1 cellular context compared by ENCODE assay signal in genomic region chr1:182795563-182796228, GRCh38.
TF ChIP-seq lines count a peak whose summit lies in the region.

No MANE protein-coding gene starts in this region.

TF ChIP-seq in K562, 482 proteins besides CTCF, POLR2A, EP300 and RAD21 (continued from another document and continues in another):
- TF ChIP-seq, protein P1, sequence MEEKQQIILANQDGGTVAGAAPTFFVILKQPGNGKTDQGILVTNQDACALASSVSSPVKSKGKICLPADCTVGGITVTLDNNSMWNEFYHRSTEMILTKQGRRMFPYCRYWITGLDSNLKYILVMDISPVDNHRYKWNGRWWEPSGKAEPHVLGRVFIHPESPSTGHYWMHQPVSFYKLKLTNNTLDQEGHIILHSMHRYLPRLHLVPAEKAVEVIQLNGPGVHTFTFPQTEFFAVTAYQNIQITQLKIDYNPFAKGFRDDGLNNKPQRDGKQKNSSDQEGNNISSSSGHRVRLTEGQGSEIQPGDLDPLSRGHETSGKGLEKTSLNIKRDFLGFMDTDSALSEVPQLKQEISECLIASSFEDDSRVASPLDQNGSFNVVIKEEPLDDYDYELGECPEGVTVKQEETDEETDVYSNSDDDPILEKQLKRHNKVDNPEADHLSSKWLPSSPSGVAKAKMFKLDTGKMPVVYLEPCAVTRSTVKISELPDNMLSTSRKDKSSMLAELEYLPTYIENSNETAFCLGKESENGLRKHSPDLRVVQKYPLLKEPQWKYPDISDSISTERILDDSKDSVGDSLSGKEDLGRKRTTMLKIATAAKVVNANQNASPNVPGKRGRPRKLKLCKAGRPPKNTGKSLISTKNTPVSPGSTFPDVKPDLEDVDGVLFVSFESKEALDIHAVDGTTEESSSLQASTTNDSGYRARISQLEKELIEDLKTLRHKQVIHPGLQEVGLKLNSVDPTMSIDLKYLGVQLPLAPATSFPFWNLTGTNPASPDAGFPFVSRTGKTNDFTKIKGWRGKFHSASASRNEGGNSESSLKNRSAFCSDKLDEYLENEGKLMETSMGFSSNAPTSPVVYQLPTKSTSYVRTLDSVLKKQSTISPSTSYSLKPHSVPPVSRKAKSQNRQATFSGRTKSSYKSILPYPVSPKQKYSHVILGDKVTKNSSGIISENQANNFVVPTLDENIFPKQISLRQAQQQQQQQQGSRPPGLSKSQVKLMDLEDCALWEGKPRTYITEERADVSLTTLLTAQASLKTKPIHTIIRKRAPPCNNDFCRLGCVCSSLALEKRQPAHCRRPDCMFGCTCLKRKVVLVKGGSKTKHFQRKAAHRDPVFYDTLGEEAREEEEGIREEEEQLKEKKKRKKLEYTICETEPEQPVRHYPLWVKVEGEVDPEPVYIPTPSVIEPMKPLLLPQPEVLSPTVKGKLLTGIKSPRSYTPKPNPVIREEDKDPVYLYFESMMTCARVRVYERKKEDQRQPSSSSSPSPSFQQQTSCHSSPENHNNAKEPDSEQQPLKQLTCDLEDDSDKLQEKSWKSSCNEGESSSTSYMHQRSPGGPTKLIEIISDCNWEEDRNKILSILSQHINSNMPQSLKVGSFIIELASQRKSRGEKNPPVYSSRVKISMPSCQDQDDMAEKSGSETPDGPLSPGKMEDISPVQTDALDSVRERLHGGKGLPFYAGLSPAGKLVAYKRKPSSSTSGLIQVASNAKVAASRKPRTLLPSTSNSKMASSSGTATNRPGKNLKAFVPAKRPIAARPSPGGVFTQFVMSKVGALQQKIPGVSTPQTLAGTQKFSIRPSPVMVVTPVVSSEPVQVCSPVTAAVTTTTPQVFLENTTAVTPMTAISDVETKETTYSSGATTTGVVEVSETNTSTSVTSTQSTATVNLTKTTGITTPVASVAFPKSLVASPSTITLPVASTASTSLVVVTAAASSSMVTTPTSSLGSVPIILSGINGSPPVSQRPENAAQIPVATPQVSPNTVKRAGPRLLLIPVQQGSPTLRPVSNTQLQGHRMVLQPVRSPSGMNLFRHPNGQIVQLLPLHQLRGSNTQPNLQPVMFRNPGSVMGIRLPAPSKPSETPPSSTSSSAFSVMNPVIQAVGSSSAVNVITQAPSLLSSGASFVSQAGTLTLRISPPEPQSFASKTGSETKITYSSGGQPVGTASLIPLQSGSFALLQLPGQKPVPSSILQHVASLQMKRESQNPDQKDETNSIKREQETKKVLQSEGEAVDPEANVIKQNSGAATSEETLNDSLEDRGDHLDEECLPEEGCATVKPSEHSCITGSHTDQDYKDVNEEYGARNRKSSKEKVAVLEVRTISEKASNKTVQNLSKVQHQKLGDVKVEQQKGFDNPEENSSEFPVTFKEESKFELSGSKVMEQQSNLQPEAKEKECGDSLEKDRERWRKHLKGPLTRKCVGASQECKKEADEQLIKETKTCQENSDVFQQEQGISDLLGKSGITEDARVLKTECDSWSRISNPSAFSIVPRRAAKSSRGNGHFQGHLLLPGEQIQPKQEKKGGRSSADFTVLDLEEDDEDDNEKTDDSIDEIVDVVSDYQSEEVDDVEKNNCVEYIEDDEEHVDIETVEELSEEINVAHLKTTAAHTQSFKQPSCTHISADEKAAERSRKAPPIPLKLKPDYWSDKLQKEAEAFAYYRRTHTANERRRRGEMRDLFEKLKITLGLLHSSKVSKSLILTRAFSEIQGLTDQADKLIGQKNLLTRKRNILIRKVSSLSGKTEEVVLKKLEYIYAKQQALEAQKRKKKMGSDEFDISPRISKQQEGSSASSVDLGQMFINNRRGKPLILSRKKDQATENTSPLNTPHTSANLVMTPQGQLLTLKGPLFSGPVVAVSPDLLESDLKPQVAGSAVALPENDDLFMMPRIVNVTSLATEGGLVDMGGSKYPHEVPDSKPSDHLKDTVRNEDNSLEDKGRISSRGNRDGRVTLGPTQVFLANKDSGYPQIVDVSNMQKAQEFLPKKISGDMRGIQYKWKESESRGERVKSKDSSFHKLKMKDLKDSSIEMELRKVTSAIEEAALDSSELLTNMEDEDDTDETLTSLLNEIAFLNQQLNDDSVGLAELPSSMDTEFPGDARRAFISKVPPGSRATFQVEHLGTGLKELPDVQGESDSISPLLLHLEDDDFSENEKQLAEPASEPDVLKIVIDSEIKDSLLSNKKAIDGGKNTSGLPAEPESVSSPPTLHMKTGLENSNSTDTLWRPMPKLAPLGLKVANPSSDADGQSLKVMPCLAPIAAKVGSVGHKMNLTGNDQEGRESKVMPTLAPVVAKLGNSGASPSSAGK (IDR thresholded peaks at IDR 0.05): peak; percentile 43; the same call in 1 of the 2 replicates
- TF ChIP-seq ZNF124 (CRISPR knock-in tag; IDR thresholded peaks at IDR 0.05) (no peak), ZNF134 (CRISPR knock-in tag; conservative IDR thresholded peaks at IDR 0.05) (no peak), TAL1 (IDR thresholded peaks at IDR 0.05) (peak; percentile 36), CHD1 (IDR thresholded peaks at IDR 0.05; ENCODE audit: low read length) (no peak), PRPF4 (IDR thresholded peaks at IDR 0.05; ENCODE audit: insufficient read depth, low read depth, low read length, poor library complexity, severe bottlenecking) (no peak), STAG1 (CRISPR knock-in tag; IDR thresholded peaks at IDR 0.05; ENCODE audit: borderline replicate concordance) (no peak), CBX2 (IDR thresholded peaks at IDR 0.05; ENCODE audit: insufficient read depth, low read length, poor library complexity, severe bottlenecking) (no peak), DIDO1 (tag; IDR thresholded peaks at IDR 0.05; ENCODE audit: low read depth) (no peak), E4F1 (CRISPR knock-in tag; IDR thresholded peaks at IDR 0.05; ENCODE audit: borderline replicate concordance) (no peak), FOXK1 (CRISPR knock-in tag; IDR thresholded peaks at IDR 0.05; ENCODE audit: borderline replicate concordance) (no peak), BMI1 (IDR thresholded peaks at IDR 0.05; ENCODE audit: low read length) (no peak), BACH1 (tag; IDR thresholded peaks at IDR 0.05) (peak; percentile 87), ETV6 (IDR thresholded peaks at IDR 0.05; ENCODE audit: borderline replicate concordance in 1 of 2, low read depth in 2 of 2, low read length in 1 of 2) (peak in 1 of 2 experiments; percentile 55; a peak in 2 of 4 replicates), ETV6 (CRISPR knock-in tag; IDR thresholded peaks at IDR 0.05; ENCODE audit: borderline replicate concordance) (no peak), WHSC1 (IDR thresholded peaks at IDR 0.05; ENCODE audit: low read length) (no peak), ARNT (IDR thresholded peaks at IDR 0.05) (no peak), TSC22D4 (tag; IDR thresholded peaks at IDR 0.05) (no peak), RBFOX2 (IDR thresholded peaks at IDR 0.05; ENCODE audit: low read depth, low read length) (no peak), FOXJ2 (tag; IDR thresholded peaks at IDR 0.05) (peak; percentile 28; the same call in 1 of the 2 replicates), CBFA2T2 (conservative IDR thresholded peaks at IDR 0.05) (no peak; the same call in 1 of the 2 replicates), RNF2 (IDR thresholded peaks at IDR 0.05) (no peak), SRSF9 (IDR thresholded peaks at IDR 0.05; ENCODE audit: borderline replicate concordance, low read depth, low read length) (no peak), ZNF717 (CRISPR knock-in tag; IDR thresholded peaks at IDR 0.05) (no peak), ZNF696 (CRISPR knock-in tag; conservative IDR thresholded peaks at IDR 0.05) (no peak), SMARCB1 (IDR thresholded peaks at IDR 0.05; ENCODE audit: insufficient read length, low read depth) (peak; percentile 54)
- TF ChIP-seq, protein P2, sequence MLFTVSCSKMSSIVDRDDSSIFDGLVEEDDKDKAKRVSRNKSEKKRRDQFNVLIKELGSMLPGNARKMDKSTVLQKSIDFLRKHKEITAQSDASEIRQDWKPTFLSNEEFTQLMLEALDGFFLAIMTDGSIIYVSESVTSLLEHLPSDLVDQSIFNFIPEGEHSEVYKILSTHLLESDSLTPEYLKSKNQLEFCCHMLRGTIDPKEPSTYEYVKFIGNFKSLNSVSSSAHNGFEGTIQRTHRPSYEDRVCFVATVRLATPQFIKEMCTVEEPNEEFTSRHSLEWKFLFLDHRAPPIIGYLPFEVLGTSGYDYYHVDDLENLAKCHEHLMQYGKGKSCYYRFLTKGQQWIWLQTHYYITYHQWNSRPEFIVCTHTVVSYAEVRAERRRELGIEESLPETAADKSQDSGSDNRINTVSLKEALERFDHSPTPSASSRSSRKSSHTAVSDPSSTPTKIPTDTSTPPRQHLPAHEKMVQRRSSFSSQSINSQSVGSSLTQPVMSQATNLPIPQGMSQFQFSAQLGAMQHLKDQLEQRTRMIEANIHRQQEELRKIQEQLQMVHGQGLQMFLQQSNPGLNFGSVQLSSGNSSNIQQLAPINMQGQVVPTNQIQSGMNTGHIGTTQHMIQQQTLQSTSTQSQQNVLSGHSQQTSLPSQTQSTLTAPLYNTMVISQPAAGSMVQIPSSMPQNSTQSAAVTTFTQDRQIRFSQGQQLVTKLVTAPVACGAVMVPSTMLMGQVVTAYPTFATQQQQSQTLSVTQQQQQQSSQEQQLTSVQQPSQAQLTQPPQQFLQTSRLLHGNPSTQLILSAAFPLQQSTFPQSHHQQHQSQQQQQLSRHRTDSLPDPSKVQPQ (CRISPR knock-in tag; IDR thresholded peaks at IDR 0.05; ENCODE audit: borderline replicate concordance): no peak
- TF ChIP-seq, protein P3, sequence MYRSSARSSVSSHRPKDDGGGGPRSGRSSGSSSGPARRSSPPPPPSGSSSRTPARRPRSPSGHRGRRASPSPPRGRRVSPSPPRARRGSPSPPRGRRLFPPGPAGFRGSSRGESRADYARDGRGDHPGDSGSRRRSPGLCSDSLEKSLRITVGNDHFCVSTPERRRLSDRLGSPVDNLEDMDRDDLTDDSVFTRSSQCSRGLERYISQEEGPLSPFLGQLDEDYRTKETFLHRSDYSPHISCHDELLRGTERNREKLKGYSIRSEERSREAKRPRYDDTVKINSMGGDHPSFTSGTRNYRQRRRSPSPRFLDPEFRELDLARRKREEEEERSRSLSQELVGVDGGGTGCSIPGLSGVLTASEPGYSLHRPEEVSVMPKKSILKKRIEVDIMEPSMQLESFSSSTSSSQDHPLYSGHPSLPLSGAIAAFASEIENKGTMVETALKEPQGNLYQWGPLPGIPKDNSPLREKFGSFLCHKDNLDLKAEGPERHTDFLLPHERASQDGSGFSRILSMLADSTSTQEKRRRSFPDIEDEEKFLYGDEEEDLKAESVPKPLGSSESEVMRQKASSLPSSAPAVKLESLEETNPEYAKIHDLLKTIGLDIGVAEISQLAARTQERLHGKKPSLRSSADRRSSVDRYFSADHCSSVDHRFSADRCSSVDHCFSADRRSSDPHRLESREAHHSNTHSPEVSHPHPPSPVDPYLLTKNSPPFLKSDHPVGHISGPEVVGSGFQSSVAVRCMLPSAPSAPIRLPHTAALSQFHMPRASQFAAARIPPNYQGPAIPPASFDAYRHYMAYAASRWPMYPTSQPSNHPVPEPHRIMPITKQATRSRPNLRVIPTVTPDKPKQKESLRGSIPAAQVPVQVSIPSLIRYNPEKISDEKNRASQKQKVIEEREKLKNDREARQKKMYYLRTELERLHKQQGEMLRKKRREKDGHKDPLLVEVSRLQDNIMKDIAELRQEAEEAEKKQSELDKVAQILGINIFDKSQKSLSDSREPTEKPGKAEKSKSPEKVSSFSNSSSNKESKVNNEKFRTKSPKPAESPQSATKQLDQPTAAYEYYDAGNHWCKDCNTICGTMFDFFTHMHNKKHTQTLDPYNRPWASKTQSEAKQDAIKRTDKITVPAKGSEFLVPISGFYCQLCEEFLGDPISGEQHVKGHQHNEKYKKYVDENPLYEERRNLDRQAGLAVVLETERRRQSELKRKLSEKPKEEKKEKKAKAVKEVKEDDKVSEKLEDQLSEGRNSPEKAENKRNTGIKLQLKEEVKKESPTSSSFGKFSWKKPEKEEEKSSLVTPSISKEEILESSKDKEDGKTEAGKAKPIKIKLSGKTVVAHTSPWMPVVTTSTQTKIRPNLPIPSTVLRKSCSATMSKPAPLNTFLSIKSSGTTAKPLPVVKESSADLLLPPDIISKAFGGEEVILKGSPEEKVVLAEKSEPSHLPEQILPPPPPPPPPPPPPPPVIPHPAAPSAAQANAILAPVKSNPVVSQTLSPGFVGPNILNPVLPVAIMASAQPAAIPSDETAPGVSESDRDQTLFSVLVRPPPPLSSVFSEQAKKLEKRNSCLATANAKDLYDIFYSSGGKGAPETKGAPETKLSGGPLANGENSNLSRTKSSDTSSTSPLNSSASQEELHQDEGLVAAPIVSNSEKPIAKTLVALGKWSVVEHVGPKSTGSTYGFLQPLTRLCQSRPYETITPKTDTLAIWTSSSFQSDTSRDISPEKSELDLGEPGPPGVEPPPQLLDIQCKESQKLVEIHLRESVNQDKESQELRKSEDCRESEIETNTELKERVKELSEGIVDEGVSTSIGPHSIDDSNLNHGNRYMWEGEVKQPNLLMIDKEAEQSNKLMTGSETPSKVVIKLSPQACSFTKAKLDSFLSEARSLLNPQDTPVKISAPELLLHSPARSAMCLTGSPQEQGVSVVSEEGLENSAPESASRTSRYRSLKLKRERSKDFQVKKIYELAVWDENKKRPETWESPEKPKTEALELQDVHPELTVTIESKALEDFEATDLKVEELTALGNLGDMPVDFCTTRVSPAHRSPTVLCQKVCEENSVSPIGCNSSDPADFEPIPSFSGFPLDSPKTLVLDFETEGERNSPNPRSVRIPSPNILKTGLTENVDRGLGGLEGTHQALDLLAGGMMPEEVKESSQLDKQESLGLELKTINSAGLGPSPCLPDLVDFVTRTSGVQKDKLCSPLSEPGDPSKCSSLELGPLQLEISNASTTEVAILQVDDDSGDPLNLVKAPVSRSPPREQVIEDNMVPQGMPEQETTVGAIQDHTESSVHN (IDR thresholded peaks at IDR 0.05; ENCODE audit: borderline replicate concordance in 1 of 2, low read depth in 1 of 2): peak in 1 of 2 experiments; percentile 100; a peak in 2 of 4 replicates
- TF ChIP-seq, protein P4, sequence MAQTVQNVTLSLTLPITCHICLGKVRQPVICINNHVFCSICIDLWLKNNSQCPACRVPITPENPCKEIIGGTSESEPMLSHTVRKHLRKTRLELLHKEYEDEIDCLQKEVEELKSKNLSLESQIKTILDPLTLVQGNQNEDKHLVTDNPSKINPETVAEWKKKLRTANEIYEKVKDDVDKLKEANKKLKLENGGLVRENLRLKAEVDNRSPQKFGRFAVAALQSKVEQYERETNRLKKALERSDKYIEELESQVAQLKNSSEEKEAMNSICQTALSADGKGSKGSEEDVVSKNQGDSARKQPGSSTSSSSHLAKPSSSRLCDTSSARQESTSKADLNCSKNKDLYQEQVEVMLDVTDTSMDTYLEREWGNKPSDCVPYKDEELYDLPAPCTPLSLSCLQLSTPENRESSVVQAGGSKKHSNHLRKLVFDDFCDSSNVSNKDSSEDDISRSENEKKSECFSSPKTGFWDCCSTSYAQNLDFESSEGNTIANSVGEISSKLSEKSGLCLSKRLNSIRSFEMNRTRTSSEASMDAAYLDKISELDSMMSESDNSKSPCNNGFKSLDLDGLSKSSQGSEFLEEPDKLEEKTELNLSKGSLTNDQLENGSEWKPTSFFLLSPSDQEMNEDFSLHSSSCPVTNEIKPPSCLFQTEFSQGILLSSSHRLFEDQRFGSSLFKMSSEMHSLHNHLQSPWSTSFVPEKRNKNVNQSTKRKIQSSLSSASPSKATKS (CRISPR knock-in tag; IDR thresholded peaks at IDR 0.05): no peak
